ENCODE assay signal across 8 cellular contexts in genomic region chr20:25058797-25059486, GRCh38. TPM values are rescaled to one million over a fixed set of nuclear protein-coding genes. Genes with fewer than 3 reads are reported as not detected.
DNase-seq lines count a peak whose midpoint lies in the region; ATAC-seq and TF ChIP-seq lines count a peak whose summit lies in the region.

No MANE protein-coding gene starts in this region.

- H3K27ac ChIP-seq in AG04450 (ENCODE audit: low read depth, low read length) (no peak overlapping the region), lung (ENCODE audit: low read depth in 1 of 2, low read length in 1 of 2) (peak overlapping the region; percentile 97), vagina (peak overlapping the region; percentile 93)

- CTCF ChIA-PET in AG04450 (lab: Charles Lee), result interaction anchor here (8.7 kb wide), 1 partner anchor 62 kb away, joined by 147 read pairs; no protein-coding TSS in a partner anchor

- H3K4me1 ChIP-seq in lung (ENCODE audit: control insufficient read depth in 2 of 2, insufficient read depth in 2 of 2, low read length in 2 of 2) (peaks cover 22% of the 10 kb centered on the region in 2 donors), vagina (peaks cover 43% of the 10 kb centered on the region)

- intact Hi-C loops in vagina (cut with DNase I), result no loop called here

- H3K4me3 ChIP-seq in AG04450 (ENCODE audit: low read depth, low read length) (peak overlapping the region; percentile 64), H7 (ENCODE audit: insufficient read depth, low read depth, low read length) (peak overlapping the region; percentile 43; the same call in 1 of the 2 replicates), astrocyte of the cerebellum (ENCODE audit: low read depth, low read length) (peak overlapping the region; percentile 44), lung (peak overlapping the region; percentile 63), vagina (peak overlapping the region; percentile 71 to 97)

- H3K9me3 ChIP-seq in AG04450 (ENCODE audit: control insufficient read depth, insufficient read depth, low read length), result peaks cover 3% of the 10 kb centered on the region; the same call in 1 of the 2 replicates
- H3K9me3 ChIP-seq in lung (ENCODE audit: control insufficient read depth in 2 of 2, insufficient read depth in 1 of 2, low read length in 1 of 2), result no peaks in the 10 kb centered on the region
- H3K9me3 ChIP-seq in vagina, result no peaks in the 10 kb centered on the region

- TF ChIP-seq POLR2A in vagina (IDR thresholded peaks at IDR 0.05), result no peak

- WGBS in lung, 2 donors, result 7 to 11% methylated on average over 19 of the region's 19 CpGs

- no peak for DNase-seq in AG04450 (ENCODE audit: low read depth, low spot score)
- DNase-seq in H7, result peak; percentile 67
- no peak for DNase-seq in astrocyte of the cerebellum (ENCODE audit: low read depth)
- DNase-seq in lung (ENCODE audit: low spot score), result no peak
- DNase-seq in vagina (ENCODE audit: extremely low spot score in 2 of 2), result no peak
- DNase-seq in NCI-H1048 (lab: John Stamatoyannopoulos, UW), result no peak
- DNase-seq in NCI-H1092 treated with DMSO at 0.1 percent for 48 hours (lab: John Stamatoyannopoulos, UW), result no peak

- peaks cover 51% of the 10 kb centered on the region for H3K27me3 ChIP-seq in AG04450 (ENCODE audit: control insufficient read depth, insufficient read depth, low read length)
- H3K27me3 ChIP-seq in H7 (ENCODE audit: control insufficient read depth, insufficient read depth, low read length), result peaks cover 68% of the 10 kb centered on the region
- H3K27me3 ChIP-seq in lung (ENCODE audit: control insufficient read depth, insufficient read depth), result no peaks in the 10 kb centered on the region
- no peaks in the 10 kb centered on the region for H3K27me3 ChIP-seq in vagina

- POLR2A ChIA-PET in AG04450 (lab: Yijun Ruan, JAX), result interaction anchor here (0.6 kb wide), 1 partner anchor 73 kb away, joined by 3 read pairs; no protein-coding TSS in a partner anchor

- TF ChIP-seq CTCF in AG04450 (IDR thresholded peaks at IDR 0.05; ENCODE audit: low read depth, low read length), result no peak
- no peak for TF ChIP-seq CTCF in astrocyte of the cerebellum (IDR thresholded peaks at IDR 0.05; ENCODE audit: low read depth, low read length, missing control alignments)
- TF ChIP-seq CTCF in lung (IDR thresholded peaks at IDR 0.05; ENCODE audit: control extremely low read depth, extremely low read depth), result no peak
- no peak for TF ChIP-seq CTCF in vagina (IDR thresholded peaks at IDR 0.05)

- ATAC-seq in lung (ENCODE audit: insufficient read depth, low FRiP score) (no peak), HG03108 (IDR thresholded peaks at IDR 0.05; ENCODE audit: unreplicated experiment) (no peak)

- in situ Hi-C loops in astrocyte of the cerebellum (cut with HindIII; ENCODE audit: low sequenced_read_pairs), result no loop called here

- H3K36me3 ChIP-seq in H7 (replicated peaks; ENCODE audit: control insufficient read depth, insufficient read depth, low read length) (no peaks in the 10 kb centered on the region), lung (ENCODE audit: control insufficient read depth in 2 of 2, insufficient read depth in 2 of 2, low read length in 2 of 2) (no peaks in the 10 kb centered on the region), vagina (no peaks in the 10 kb centered on the region)

RNA-seq across cellular contexts. Expression of gene ACSS1, which starts 1.0 kb away (rescaled TPM):
- polyA plus RNA-seq in AG04450 (2011; rRNA removed) (1.1 and 1.2 TPM in 2 replicates), lung (10 to 100 TPM; 15.8 to 20.3 TPM)
- 1.7 and 2.3 TPM in 2 replicates for polyA minus RNA-seq in AG04450 (2011; rRNA and poly(A)+ RNA removed)
- not detected in 2 replicates for total RNA-seq in H7 (2014; rRNA removed; shearing (Covaris generic))
- total RNA-seq in lung (10 to 100 TPM; 33.6 to 38.9 TPM), vagina (26.3 TPM)

RNA-seq across cellular contexts. Expression of gene VSX1, which starts 23.0 kb away (rescaled TPM):
- 0.06 TPM in 1 of 2 replicates, not detected in the other for polyA plus RNA-seq in AG04450 (2011; rRNA removed)
- polyA minus RNA-seq in AG04450 (2011; rRNA and poly(A)+ RNA removed), result not detected in 2 replicates
- not detected in 2 replicates for total RNA-seq in H7 (2014; rRNA removed; shearing (Covaris generic))
- total RNA-seq in lung, result not detected
- polyA plus RNA-seq in lung, result not detected
- total RNA-seq in vagina, result not detected

Comparison
In these comparisons a context has a peak if more than half of its experiments do, and no peak if none do; other contexts are left out.
1. RNA of gene ACSS1, which starts 1.0 kb away (total RNA-seq): 33.6 to 38.9 TPM in lung and 26.3 TPM in vagina (single experiment); not detected in H7; every median in the first group is over 10 times any median in the second.
2. Peak in every context shown above with its lines, with median percentiles within 50 percentile points of each other: H3K4me3 ChIP-seq.